Comparison of ENCODE assay signal across 8 cellular contexts in genomic region chr7:5665106-5666025, GRCh38.
A peak's percentile ranks its signal among the peaks of the same experiment; 100 is the strongest.
DNase-seq lines count a peak whose midpoint lies in the region; ATAC-seq and TF ChIP-seq lines count a peak whose summit lies in the region.

No MANE protein-coding gene starts in this region.

- H3K27me3 ChIP-seq in CD4-positive, alpha-beta memory T cell (ENCODE audit: insufficient read depth, low read length) = no peaks in the 10 kb centered on the region

- H3K9me3 ChIP-seq in CD4-positive, alpha-beta memory T cell (ENCODE audit: control insufficient read depth in 1 of 2, low read length in 2 of 2) = no peaks in the 10 kb centered on the region

- peak; percentile 79 for TF ChIP-seq CTCF in HFF-Myc (IDR thresholded peaks at IDR 0.05; ENCODE audit: low read depth, low read length, missing control alignments)

- H3K27ac Mint-ChIP-seq in CD4-positive, alpha-beta memory T cell = peak overlapping the region in 4 of 7 donors; percentile 0 to 55 (median 2)
- no peak overlapping the region for H3K27ac Mint-ChIP-seq in activated CD4-positive, alpha-beta T cell treated with anti-CD3 and anti-CD28 coated beads, Interleukin-2, amount 10 ng/mL, durations not matched to agents 24 days and 14 days

- CTCF ChIA-PET in CD4-positive, alpha-beta memory T cell (lab: Charles Lee; ENCODE audit: partially characterized antibody) = interaction anchor here (0.6 to 7.3 kb wide), 31 partner anchors 8 to 425 kb away, joined by 3 to 100 read pairs (median 4); no protein-coding TSS in a partner anchor

- no peak for ATAC-seq in GM18519 (IDR thresholded peaks at IDR 0.05; ENCODE audit: low FRiP score, unreplicated experiment)

- no peak overlapping the region for H3K4me3 ChIP-seq in CD4-positive, alpha-beta memory T cell (ENCODE audit: low read length in 2 of 2)
- no peak overlapping the region for H3K4me3 ChIP-seq in HFF-Myc (replicated peaks; ENCODE audit: low read depth, low read length)

- H3K27me3 Mint-ChIP-seq in CD4-positive, alpha-beta memory T cell = no peaks in the 10 kb centered on the region
- H3K27me3 Mint-ChIP-seq in activated CD4-positive, alpha-beta T cell treated with anti-CD3 and anti-CD28 coated beads, Interleukin-2, amount 10 ng/mL, durations not matched to agents 24 days and 14 days = no peaks in the 10 kb centered on the region

- H3K4me1 Mint-ChIP-seq in CD4-positive, alpha-beta memory T cell = peaks cover 16 to 30% (median 20%) of the 10 kb centered on the region in 4 donors
- H3K4me1 Mint-ChIP-seq in activated CD4-positive, alpha-beta T cell treated with anti-CD3 and anti-CD28 coated beads, Interleukin-2, amount 10 ng/mL, durations not matched to agents 24 days and 14 days = peaks cover 25% of the 10 kb centered on the region

- DNase-seq in CD4-positive, alpha-beta memory T cell = peak; percentile 61 to 70 (median 65)
- DNase-seq in HFF-Myc (ENCODE audit: extremely low read depth, low read depth) (peak; percentile 75), NCI-H524 treated with DMSO at 0.1 percent for 48 hours (lab: John Stamatoyannopoulos, UW) (peak; percentile 30), ecto neural progenitor cell (ENCODE audit: low spot score) (peak; percentile 81), lung microvascular endothelial cell (ENCODE audit: low read depth in 2 of 2) (peak; percentile 83 to 91)
- DNase-seq in activated CD4-positive, alpha-beta T cell treated with anti-CD3 and anti-CD28 coated beads, Interleukin-2, amount 10 ng/mL, durations not matched to agents 24 days and 14 days = peak; percentile 91
- DNase-seq in stimulated activated CD8-positive, alpha-beta memory T cell treated with anti-CD3 and anti-CD28 coated beads, Interleukin-12 subunit alpha, Interleukin-12 subunit beta, amount 100 ng/mL, for 1 hour (ENCODE audit: low read depth) = peak; percentile 51

- intact Hi-C loops in CD4-positive, alpha-beta memory T cell (cut with micrococcal nuclease) = loop anchor here (1.0 kb wide), 2 partner anchors 39 to 171 kb away; no protein-coding TSS in a partner anchor
- intact Hi-C loops in activated CD4-positive, alpha-beta T cell treated with anti-CD3 and anti-CD28 coated beads, Interleukin-2, amount 10 ng/mL, durations not matched to agents 24 days and 14 days (cut with micrococcal nuclease) = loop anchor here (1.0 to 5.0 kb wide), 3 partner anchors 37 to 171 kb away; no protein-coding TSS in a partner anchor

- peaks cover 17% of the 10 kb centered on the region for H3K4me1 ChIP-seq in CD4-positive, alpha-beta memory T cell (ENCODE audit: insufficient read depth, low read length)

- no peaks in the 10 kb centered on the region for H3K9me3 Mint-ChIP-seq in CD4-positive, alpha-beta memory T cell
- H3K9me3 Mint-ChIP-seq in activated CD4-positive, alpha-beta T cell treated with anti-CD3 and anti-CD28 coated beads, Interleukin-2, amount 10 ng/mL, durations not matched to agents 24 days and 14 days = no peaks in the 10 kb centered on the region

- POLR2A ChIA-PET in CD4-positive, alpha-beta memory T cell (lab: Charles Lee; ENCODE audit: partially characterized antibody) = interaction anchor here (0.8 to 2.0 kb wide), 7 partner anchors 11 to 170 kb away, joined by 3 to 9 read pairs (median 6); no protein-coding TSS in a partner anchor

- no peak overlapping the region for H3K27ac ChIP-seq in CD4-positive, alpha-beta memory T cell (ENCODE audit: low read depth, low read length)

- H3K36me3 ChIP-seq in CD4-positive, alpha-beta memory T cell (ENCODE audit: insufficient read depth, low read length) = peaks cover 12% of the 10 kb centered on the region

- peak overlapping the region in 1 of 8 donors; percentile 36 for H3K4me3 Mint-ChIP-seq in CD4-positive, alpha-beta memory T cell
- H3K4me3 Mint-ChIP-seq in activated CD4-positive, alpha-beta T cell treated with anti-CD3 and anti-CD28 coated beads, Interleukin-2, amount 10 ng/mL, durations not matched to agents 24 days and 14 days = no peak overlapping the region

- H3K36me3 Mint-ChIP-seq in CD4-positive, alpha-beta memory T cell = peaks cover 15 to 39% of the 10 kb centered on the region in 2 donors
- H3K36me3 Mint-ChIP-seq in activated CD4-positive, alpha-beta T cell treated with anti-CD3 and anti-CD28 coated beads, Interleukin-2, amount 10 ng/mL, durations not matched to agents 24 days and 14 days (ENCODE audit: low read depth) = peaks cover 10% of the 10 kb centered on the region

Comparison
In these comparisons a context has a peak if more than half of its experiments do, and no peak if none do; other contexts are left out.
1. DNase-seq: peak in every context shown above with its lines; median percentile 91 in activated CD4-positive, alpha-beta T cell treated with anti-CD3 and anti-CD28 coated beads, Interleukin-2, amount 10 ng/mL, durations not matched to agents 24 days and 14 days; 87 in lung microvascular endothelial cell; 81 in ecto neural progenitor cell; 75 in HFF-Myc; 65 in CD4-positive, alpha-beta memory T cell; 51 in stimulated activated CD8-positive, alpha-beta memory T cell treated with anti-CD3 and anti-CD28 coated beads, Interleukin-12 subunit alpha, Interleukin-12 subunit beta, amount 100 ng/mL, for 1 hour; 30 in NCI-H524 treated with DMSO at 0.1 percent for 48 hours.